1 cellular context compared by ENCODE assay signal in genomic region chr16:69182730-69183416, GRCh38.
TF ChIP-seq lines count a peak whose summit lies in the region.

No MANE protein-coding gene starts in this region.

TF ChIP-seq in HEK293, 187 proteins besides CTCF, POLR2A, EP300 and RAD21 (continued from another document):
- TF ChIP-seq ZNF48 (tag by site-specific recombination; IDR thresholded peaks at IDR 0.05), result no peak
- no peak for TF ChIP-seq ZNF449 (tag by site-specific recombination; IDR thresholded peaks at IDR 0.05)
- peak; percentile 89 for TF ChIP-seq TRIM28 (IDR thresholded peaks at IDR 0.05; ENCODE audit: borderline replicate concordance, low read length)
- peak; percentile 83 for TF ChIP-seq ZNF341 (tag by site-specific recombination; IDR thresholded peaks at IDR 0.05; ENCODE audit: low read depth)
- peak; percentile 90 for TF ChIP-seq ZSCAN16 (tag by site-specific recombination; IDR thresholded peaks at IDR 0.05)
- TF ChIP-seq KLF1 (tag by site-specific recombination; IDR thresholded peaks at IDR 0.05), result 0 out of 2 replicates have a peak, but pooled peaks have one; percentile 23
- TF ChIP-seq OSR2 (tag by site-specific recombination; IDR thresholded peaks at IDR 0.05), result peak; percentile 55; the same call in 1 of the 2 replicates
- TF ChIP-seq BCL6B (tag by site-specific recombination; IDR thresholded peaks at IDR 0.05), result peak; percentile 87
- peak; percentile 46; the same call in 1 of the 2 replicates for TF ChIP-seq ZNF561 (tag by site-specific recombination; IDR thresholded peaks at IDR 0.05; ENCODE audit: borderline replicate concordance)
- peak; percentile 71 for TF ChIP-seq ZNF335 (tag by site-specific recombination; conservative IDR thresholded peaks at IDR 0.05)
- peak; percentile 63 for TF ChIP-seq ZBTB20 (tag by site-specific recombination; IDR thresholded peaks at IDR 0.05)
- peak; percentile 52; the same call in 1 of the 2 replicates for TF ChIP-seq ZXDB (tag by site-specific recombination; IDR thresholded peaks at IDR 0.05)
- no peak for TF ChIP-seq SP3 (tag by site-specific recombination; IDR thresholded peaks at IDR 0.05)
- peak; percentile 21; the same call in 1 of the 2 replicates for TF ChIP-seq SP7 (tag by site-specific recombination; IDR thresholded peaks at IDR 0.05)
- peak; percentile 44; the same call in 1 of the 2 replicates for TF ChIP-seq ZBTB17 (tag by site-specific recombination; IDR thresholded peaks at IDR 0.05)
- TF ChIP-seq PATZ1 (tag by site-specific recombination; IDR thresholded peaks at IDR 0.05), result 0 out of 2 replicates have a peak, but pooled peaks have one; percentile 33
- peak; percentile 63; the same call in 1 of the 2 replicates for TF ChIP-seq MZF1 (tag by site-specific recombination; IDR thresholded peaks at IDR 0.05; ENCODE audit: borderline replicate concordance)
- 0 out of 2 replicates have a peak, but pooled peaks have one; percentile 40 for TF ChIP-seq KLF9 (tag by site-specific recombination; IDR thresholded peaks at IDR 0.05; ENCODE audit: low read depth)
- no peak for TF ChIP-seq ZFP3 (tag by site-specific recombination; IDR thresholded peaks at IDR 0.05; ENCODE audit: low read depth)
- peak; percentile 97 for TF ChIP-seq FEZF1 (tag by site-specific recombination; IDR thresholded peaks at IDR 0.05)
- no peak for TF ChIP-seq GLIS1 (tag by site-specific recombination; IDR thresholded peaks at IDR 0.05)
- peak; percentile 40 for TF ChIP-seq ZBTB26 (tag by site-specific recombination; optimal IDR thresholded peaks at IDR 0.05)
